ENCODE assay signal across 10 cellular contexts in genomic region chr13:41942462-41943094, GRCh38. TPM values are rescaled to one million over a fixed set of nuclear protein-coding genes. Genes with fewer than 3 reads are reported as not detected.
A peak's percentile ranks its signal among the peaks of the same experiment; 100 is the strongest.
DNase-seq lines count a peak whose midpoint lies in the region; ATAC-seq and TF ChIP-seq lines count a peak whose summit lies in the region.
"Had no signal": no experiment of that assay in that cellular context is flagged by ENCODE, and none has a peak within 500 bp of the region (broad histone marks: within the 10 kb centered on the region; RNA-seq: fewer than 3 reads in every experiment).

No MANE protein-coding gene starts in this region.

- POLR2A ChIA-PET in CD8-positive, alpha-beta memory T cell (lab: Charles Lee): interaction anchor here (0.6 kb wide), 2 partner anchors 33 to 604 kb away, joined by 3 to 4 read pairs; no protein-coding TSS in a partner anchor

- no peak overlapping the region for H3K4me3 ChIP-seq in HFF-Myc (replicated peaks; ENCODE audit: low read depth, low read length)
- H3K4me3 ChIP-seq in CD8-positive, alpha-beta memory T cell (ENCODE audit: low read length): no peak overlapping the region

- CTCF ChIA-PET in CD8-positive, alpha-beta memory T cell (lab: Charles Lee): no interaction called here

- H3K27me3 ChIP-seq in CD8-positive, alpha-beta memory T cell (ENCODE audit: insufficient read depth, low read length, poor library complexity, severe bottlenecking): no peaks in the 10 kb centered on the region

- peak; percentile 32 for DNase-seq in AG08396 (ENCODE audit: low spot score)
- no peak for DNase-seq in HFF-Myc (ENCODE audit: extremely low read depth, low read depth)
- peak; percentile 21 for DNase-seq in hepatic stellate cell (ENCODE audit: low spot score)
- DNase-seq in CD8-positive, alpha-beta memory T cell: no peak
- DNase-seq: activated CD4-positive, alpha-beta T cell treated with anti-CD3 and anti-CD28 coated beads for 4 hours; GF-D8 had no signal

- H3K9me3 ChIP-seq in CD8-positive, alpha-beta memory T cell (ENCODE audit: low read length): no peaks in the 10 kb centered on the region

- peaks cover 14 to 26% (median 23%) of the 10 kb centered on the region in 5 donors for H3K9me3 Mint-ChIP-seq in CD8-positive, alpha-beta memory T cell

- peaks cover 31 to 44% (median 39%) of the 10 kb centered on the region in 3 donors for H3K36me3 Mint-ChIP-seq in CD8-positive, alpha-beta memory T cell

- H3K4me1 Mint-ChIP-seq in CD8-positive, alpha-beta memory T cell: peaks cover 24 to 38% (median 28%) of the 10 kb centered on the region in 3 donors

- H3K4me3 Mint-ChIP-seq in CD8-positive, alpha-beta memory T cell: no peak overlapping the region

- H3K27ac Mint-ChIP-seq in CD8-positive, alpha-beta memory T cell: no peak overlapping the region

- H3K4me1 ChIP-seq in CD8-positive, alpha-beta memory T cell (ENCODE audit: insufficient read depth, low read length): no peaks in the 10 kb centered on the region

- H3K27me3 Mint-ChIP-seq in CD8-positive, alpha-beta memory T cell: no peaks in the 10 kb centered on the region

- no peak overlapping the region for H3K27ac ChIP-seq in VCaP
- no peak overlapping the region for H3K27ac ChIP-seq in CD8-positive, alpha-beta memory T cell (ENCODE audit: low read depth, low read length)

- TF ChIP-seq CTCF in HFF-Myc (IDR thresholded peaks at IDR 0.05; ENCODE audit: low read depth, low read length, missing control alignments) (peak; percentile 38), VCaP (conservative IDR thresholded peaks at IDR 0.05) (peak; percentile 56)

- ATAC-seq in HG02610 (IDR thresholded peaks at IDR 0.05; ENCODE audit: unreplicated experiment): no peak
- ATAC-seq in activated CD4-positive, CD25-positive, alpha-beta regulatory T cell treated with anti-CD3 and anti-CD28 coated beads, Interleukin-2, amount 50 U/mL, for 24 hours: no peak
- ATAC-seq in HG03280 (IDR thresholded peaks at IDR 0.05; ENCODE audit: unreplicated experiment): no peak

- H3K36me3 ChIP-seq in CD8-positive, alpha-beta memory T cell (ENCODE audit: insufficient read depth, low read length): no peaks in the 10 kb centered on the region

RNA-seq across cellular contexts. Expression of gene VWA8, which starts 18.3 kb away (rescaled TPM):
- 10 to 100 TPM; 21.2 to 21.3 TPM for total RNA-seq in CD8-positive, alpha-beta memory T cell
- polyA plus RNA-seq in CD8-positive, alpha-beta memory T cell: 6.9 TPM

Comparison
In these comparisons a context has a peak if more than half of its experiments do, and no peak if none do; other contexts are left out.
1. DNase-seq: peak in AG08396 (single experiment) and hepatic stellate cell (single experiment); none in HFF-Myc (single experiment) and CD8-positive, alpha-beta memory T cell (0 of 5).